In genomic region chrX:56281789-56282188, GRCh38 we compare ENCODE assay signal across 9 cellular contexts. TPM values are rescaled to one million over a fixed set of nuclear protein-coding genes. Genes with fewer than 3 reads are reported as not detected.
A peak's percentile ranks its signal among the peaks of the same experiment; 100 is the strongest.
DNase-seq lines count a peak whose midpoint lies in the region; ATAC-seq, FAIRE-seq and TF ChIP-seq lines count a peak whose summit lies in the region.
"Had no signal": no experiment of that assay in that cellular context is flagged by ENCODE, and none has a peak within 500 bp of the region (broad histone marks: within the 10 kb centered on the region; RNA-seq: fewer than 3 reads in every experiment).

No MANE protein-coding gene starts in this region.

- POLR2A ChIA-PET in activated CD4-positive, alpha-beta memory T cell treated with anti-CD3 and anti-CD28 coated beads, Interleukin-2, amount 10 ng/mL, durations not matched to agents 7 days and 5 days (lab: Charles Lee) = interaction anchor here (1.5 to 1.9 kb wide), 2 partner anchors 283 to 447 kb away, joined by 3 to 7 read pairs; partner anchors contain the start of gene NBDY
- POLR2A ChIA-PET in activated CD4-positive, alpha-beta memory T cell treated with anti-CD3 and anti-CD28 coated beads for 36 hours (lab: Charles Lee) = no interaction called here

- no peak overlapping the region for H3K27ac ChIP-seq in neural progenitor cell
- H3K27ac ChIP-seq: HL-60 had no signal

- ATAC-seq in GM21360 (IDR thresholded peaks at IDR 0.05; ENCODE audit: unreplicated experiment) (no peak), HG03469 (IDR thresholded peaks at IDR 0.05; ENCODE audit: unreplicated experiment) (no peak)

- H3K9me3 Mint-ChIP-seq in activated CD4-positive, alpha-beta memory T cell treated with anti-CD3 and anti-CD28 coated beads, Interleukin-2, amount 10 ng/mL, durations not matched to agents 7 days and 5 days = no peaks in the 10 kb centered on the region
- H3K9me3 Mint-ChIP-seq in activated CD4-positive, alpha-beta memory T cell treated with anti-CD3 and anti-CD28 coated beads for 36 hours = no peaks in the 10 kb centered on the region
- no peaks in the 10 kb centered on the region for H3K9me3 Mint-ChIP-seq in neural progenitor cell

- CTCF ChIA-PET in activated CD4-positive, alpha-beta memory T cell treated with anti-CD3 and anti-CD28 coated beads, Interleukin-2, amount 10 ng/mL, durations not matched to agents 7 days and 5 days (lab: Charles Lee) = interaction anchor here (0.7 to 3.7 kb wide), 6 partner anchors 12 to 452 kb away, joined by 3 to 39 read pairs (median 4); partner anchors contain the start of gene NBDY
- CTCF ChIA-PET in activated CD4-positive, alpha-beta memory T cell treated with anti-CD3 and anti-CD28 coated beads for 36 hours (lab: Charles Lee) = interaction anchor here (0.6 to 5.5 kb wide), 11 partner anchors 38 to 696 kb away, joined by 3 to 88 read pairs (median 4); partner anchors contain the start of gene NBDY

- no peaks in the 10 kb centered on the region for H3F3A ChIP-seq in neural progenitor cell (ENCODE audit: low read depth)

- H3K4me2 ChIP-seq in neural progenitor cell = no peak overlapping the region

- no peak overlapping the region for H3K4me3 Mint-ChIP-seq in activated CD4-positive, alpha-beta memory T cell treated with anti-CD3 and anti-CD28 coated beads, Interleukin-2, amount 10 ng/mL, durations not matched to agents 7 days and 5 days
- H3K4me3 Mint-ChIP-seq in activated CD4-positive, alpha-beta memory T cell treated with anti-CD3 and anti-CD28 coated beads for 36 hours = no peak overlapping the region
- H3K4me3 Mint-ChIP-seq in neural progenitor cell = no peak overlapping the region

- intact Hi-C loops in activated CD4-positive, alpha-beta memory T cell treated with anti-CD3 and anti-CD28 coated beads for 36 hours (cut with micrococcal nuclease) = loop anchor here (1.0 to 10.0 kb wide), 3 partner anchors 103 to 445 kb away; no protein-coding TSS in a partner anchor

- no peak overlapping the region for H3K9ac ChIP-seq in neural progenitor cell

- H3K27me3 ChIP-seq in bronchial epithelial cell (ENCODE audit: control insufficient read depth, insufficient read depth, low read length) = no peaks in the 10 kb centered on the region
- no peaks in the 10 kb centered on the region for H3K27me3 ChIP-seq in neural progenitor cell

- H3K36me3 ChIP-seq in bronchial epithelial cell (ENCODE audit: control insufficient read depth, insufficient read depth, low read length) (no peaks in the 10 kb centered on the region), neural progenitor cell (no peaks in the 10 kb centered on the region)

- FAIRE-seq in bronchial epithelial cell (lab: Jason Lieb, UNC) = no peak

- H3K4me1 Mint-ChIP-seq in activated CD4-positive, alpha-beta memory T cell treated with anti-CD3 and anti-CD28 coated beads, Interleukin-2, amount 10 ng/mL, durations not matched to agents 7 days and 5 days = peaks cover 10% of the 10 kb centered on the region
- peaks cover 9% of the 10 kb centered on the region for H3K4me1 Mint-ChIP-seq in activated CD4-positive, alpha-beta memory T cell treated with anti-CD3 and anti-CD28 coated beads for 36 hours (ENCODE audit: low read depth)
- H3K4me1 Mint-ChIP-seq in neural progenitor cell = no peaks in the 10 kb centered on the region

- no peak overlapping the region for H2AFZ ChIP-seq in neural progenitor cell (replicated peaks)

- no peaks in the 10 kb centered on the region for H4K20me1 ChIP-seq in neural progenitor cell (ENCODE audit: low read depth)

- H3K4me1 ChIP-seq in neural progenitor cell = no peaks in the 10 kb centered on the region

- TF ChIP-seq CTCF in bronchial epithelial cell (IDR thresholded peaks at IDR 0.05; ENCODE audit: insufficient read depth, low read length, severe bottlenecking) (peak; percentile 16), neural progenitor cell (IDR thresholded peaks at IDR 0.05) (peak; percentile 30)

- H3K36me3 Mint-ChIP-seq in activated CD4-positive, alpha-beta memory T cell treated with anti-CD3 and anti-CD28 coated beads, Interleukin-2, amount 10 ng/mL, durations not matched to agents 7 days and 5 days (ENCODE audit: low read depth) = peaks cover 11% of the 10 kb centered on the region
- H3K36me3 Mint-ChIP-seq in activated CD4-positive, alpha-beta memory T cell treated with anti-CD3 and anti-CD28 coated beads for 36 hours = no peaks in the 10 kb centered on the region
- H3K36me3 Mint-ChIP-seq in neural progenitor cell = no peaks in the 10 kb centered on the region

- H3K9me3 ChIP-seq in neural progenitor cell (ENCODE audit: low read depth) = no peaks in the 10 kb centered on the region

- H3K27me3 Mint-ChIP-seq in activated CD4-positive, alpha-beta memory T cell treated with anti-CD3 and anti-CD28 coated beads, Interleukin-2, amount 10 ng/mL, durations not matched to agents 7 days and 5 days = no peaks in the 10 kb centered on the region
- no peaks in the 10 kb centered on the region for H3K27me3 Mint-ChIP-seq in activated CD4-positive, alpha-beta memory T cell treated with anti-CD3 and anti-CD28 coated beads for 36 hours
- H3K27me3 Mint-ChIP-seq in neural progenitor cell (ENCODE audit: insufficient read depth, low read depth) = no peaks in the 10 kb centered on the region

- DNase-seq in activated CD4-positive, alpha-beta memory T cell treated with anti-CD3 and anti-CD28 coated beads, Interleukin-2, amount 10 ng/mL, durations not matched to agents 7 days and 5 days = peak; percentile 17
- DNase-seq in activated CD4-positive, alpha-beta memory T cell treated with anti-CD3 and anti-CD28 coated beads for 36 hours = no peak
- DNase-seq in NAMALWA (ENCODE audit: low spot score) (peak; percentile 4), bronchial epithelial cell (ENCODE audit: low read depth) (peak; percentile 15), neural progenitor cell (ENCODE audit: low spot score) (peak; percentile 7)
- DNase-seq in activated CD8-positive, alpha-beta memory T cell treated with anti-CD3 and anti-CD28 coated beads for 24 hours = no peak

- no peak overlapping the region for H3K27ac Mint-ChIP-seq in activated CD4-positive, alpha-beta memory T cell treated with anti-CD3 and anti-CD28 coated beads, Interleukin-2, amount 10 ng/mL, durations not matched to agents 7 days and 5 days
- no peak overlapping the region for H3K27ac Mint-ChIP-seq in activated CD4-positive, alpha-beta memory T cell treated with anti-CD3 and anti-CD28 coated beads for 36 hours
- H3K27ac Mint-ChIP-seq in neural progenitor cell = no peak overlapping the region

- H3K4me3 ChIP-seq in bronchial epithelial cell (ENCODE audit: low read depth, low read length) = no peak overlapping the region
- H3K4me3 ChIP-seq in neural progenitor cell = no peak overlapping the region

- no peaks in the 10 kb centered on the region for H3K79me2 ChIP-seq in neural progenitor cell (ENCODE audit: low read depth)

RNA-seq across cellular contexts. Expression of gene KLF8, which starts 49.6 kb away (rescaled TPM):
- total RNA-seq in activated CD4-positive, alpha-beta memory T cell treated with anti-CD3 and anti-CD28 coated beads, Interleukin-2, amount 10 ng/mL, durations not matched to agents 7 days and 5 days = 10 to 100 TPM; 13.1 to 14.5 TPM
- total RNA-seq in activated CD4-positive, alpha-beta memory T cell treated with anti-CD3 and anti-CD28 coated beads for 36 hours = 1 to 10 TPM; 3.2 to 4.4 TPM
- total RNA-seq in bronchial epithelial cell (3.9 and 6.0 TPM in 2 replicates), neural progenitor cell (ENCODE audit: low replicate concordance) (14.8 and 15.4 TPM in 2 replicates)

Comparison
In these comparisons a context has a peak if more than half of its experiments do, and no peak if none do; other contexts are left out.
1. DNase-seq: peak in activated CD4-positive, alpha-beta memory T cell treated with anti-CD3 and anti-CD28 coated beads, Interleukin-2, amount 10 ng/mL, durations not matched to agents 7 days and 5 days (single experiment), NAMALWA (single experiment), bronchial epithelial cell (single experiment) and neural progenitor cell (single experiment); none in activated CD4-positive, alpha-beta memory T cell treated with anti-CD3 and anti-CD28 coated beads for 36 hours (single experiment) and activated CD8-positive, alpha-beta memory T cell treated with anti-CD3 and anti-CD28 coated beads for 24 hours (single experiment).